In genomic region chr4:48129307-48130014, GRCh38 we compare ENCODE assay signal across 8 cellular contexts. TPM values are rescaled to one million over a fixed set of nuclear protein-coding genes. Genes with fewer than 3 reads are reported as not detected.
DNase-seq lines count a peak whose midpoint lies in the region; ATAC-seq and TF ChIP-seq lines count a peak whose summit lies in the region.

No MANE protein-coding gene starts in this region.

- no peaks in the 10 kb centered on the region for H3K36me3 ChIP-seq in SJCRH30

- H3K9me3 ChIP-seq in SJCRH30 (replicated peaks) = no peaks in the 10 kb centered on the region

- peak; percentile 4 for DNase-seq in Caki2 (ENCODE audit: low read depth)
- peak; percentile 82 for DNase-seq in OCI-M1 (lab: John Stamatoyannopoulos, UW)
- peak; percentile 9 for DNase-seq in activated naive CD8-positive, alpha-beta T cell treated with anti-CD3 and anti-CD28 coated beads, Interleukin-2, amount 50 U/mL, for 16 hours (ENCODE audit: low read depth, low spot score)
- no peak for DNase-seq in omental fat pad (ENCODE audit: low spot score)
- no peak for DNase-seq in SJCRH30
- no peak for DNase-seq in NCI-H774 (lab: John Stamatoyannopoulos, UW)
- no peak for DNase-seq in SHP77 (lab: John Stamatoyannopoulos, UW)
- DNase-seq in COLO668 (lab: John Stamatoyannopoulos, UW; ENCODE audit: unreplicated experiment) = no peak

- in situ Hi-C loops in Caki2 (cut with HindIII; ENCODE audit: low pct_unique_long_range_greater_than_20kb, low sequenced_read_pairs) = no loop called here

- H3K27me3 ChIP-seq in SJCRH30 = no peaks in the 10 kb centered on the region

- H3K4me3 ChIP-seq in SJCRH30 = no peak overlapping the region

- H3K4me1 ChIP-seq in SJCRH30 = peaks cover 17% of the 10 kb centered on the region

- H3K27ac ChIP-seq in SJCRH30 = no peak overlapping the region

- ATAC-seq in omental fat pad (ENCODE audit: low FRiP score) = peak; percentile 81

- no peak for TF ChIP-seq CTCF in omental fat pad (IDR thresholded peaks at IDR 0.05)

RNA-seq across cellular contexts. Expression of gene TXK, which starts 4.6 kb away (rescaled TPM):
- total RNA-seq in Caki2 (2014; rRNA removed; shearing (Covaris generic); ENCODE audit: low replicate concordance) = 0.38 TPM in 1 of 2 replicates, not detected in the other
- total RNA-seq in omental fat pad = 1 to 10 TPM; 1.8 to 3.5 (median 2.8) TPM
- 0.35 and 1.1 TPM in 2 replicates for total RNA-seq in SJCRH30 (2014; rRNA removed; shearing (Covaris generic))

Comparison
In these comparisons a context has a peak if more than half of its experiments do, and no peak if none do; other contexts are left out.
1. DNase-seq: peak in Caki2 (single experiment), OCI-M1 (single experiment) and activated naive CD8-positive, alpha-beta T cell treated with anti-CD3 and anti-CD28 coated beads, Interleukin-2, amount 50 U/mL, for 16 hours (single experiment); none in omental fat pad (single experiment), SJCRH30 (0 of 2), NCI-H774 (single experiment), SHP77 (0 of 2) and COLO668 (single experiment).